2 cellular contexts compared by ENCODE assay signal in genomic region chr1:109650609-109651008, GRCh38.
TF ChIP-seq lines count a peak whose summit lies in the region.

No MANE protein-coding gene starts in this region.

TF ChIP-seq in IMR-90, 13 proteins besides CTCF, POLR2A, EP300 and RAD21:
- no peak for TF ChIP-seq BHLHE40 (IDR thresholded peaks at IDR 0.05; ENCODE audit: low read depth, low read length)
- TF ChIP-seq FOS (IDR thresholded peaks at IDR 0.05; ENCODE audit: low read depth, low read length), result no peak

TF ChIP-seq in K562, 482 proteins besides CTCF, POLR2A, EP300 and RAD21:
- no peak for TF ChIP-seq ZNF354B (CRISPR knock-in tag; IDR thresholded peaks at IDR 0.05)
- TF ChIP-seq RBM25 (IDR thresholded peaks at IDR 0.05; ENCODE audit: low read depth, low read length, severe bottlenecking), result no peak
- TF ChIP-seq HOXB6 (CRISPR knock-in tag; IDR thresholded peaks at IDR 0.05; ENCODE audit: borderline replicate concordance), result no peak
- no peak for TF ChIP-seq ZNF239 (CRISPR knock-in tag; IDR thresholded peaks at IDR 0.05)
- no peak for TF ChIP-seq E2F6 (IDR thresholded peaks at IDR 0.05; ENCODE audit: borderline replicate concordance in 1 of 2, extremely low read depth in 1 of 2, insufficient read depth in 1 of 2, insufficient read length in 1 of 2, low read depth in 1 of 2, low read length in 1 of 2, poor library complexity in 1 of 2, severe bottlenecking in 1 of 2)
- TF ChIP-seq, protein P1, sequence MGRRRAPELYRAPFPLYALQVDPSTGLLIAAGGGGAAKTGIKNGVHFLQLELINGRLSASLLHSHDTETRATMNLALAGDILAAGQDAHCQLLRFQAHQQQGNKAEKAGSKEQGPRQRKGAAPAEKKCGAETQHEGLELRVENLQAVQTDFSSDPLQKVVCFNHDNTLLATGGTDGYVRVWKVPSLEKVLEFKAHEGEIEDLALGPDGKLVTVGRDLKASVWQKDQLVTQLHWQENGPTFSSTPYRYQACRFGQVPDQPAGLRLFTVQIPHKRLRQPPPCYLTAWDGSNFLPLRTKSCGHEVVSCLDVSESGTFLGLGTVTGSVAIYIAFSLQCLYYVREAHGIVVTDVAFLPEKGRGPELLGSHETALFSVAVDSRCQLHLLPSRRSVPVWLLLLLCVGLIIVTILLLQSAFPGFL (CRISPR knock-in tag; IDR thresholded peaks at IDR 0.05), result no peak
- TF ChIP-seq FOSL1 (tag; conservative IDR thresholded peaks at IDR 0.05), result no peak
- TF ChIP-seq GMEB1 (CRISPR knock-in tag; IDR thresholded peaks at IDR 0.05), result no peak
- TF ChIP-seq, protein P2, sequence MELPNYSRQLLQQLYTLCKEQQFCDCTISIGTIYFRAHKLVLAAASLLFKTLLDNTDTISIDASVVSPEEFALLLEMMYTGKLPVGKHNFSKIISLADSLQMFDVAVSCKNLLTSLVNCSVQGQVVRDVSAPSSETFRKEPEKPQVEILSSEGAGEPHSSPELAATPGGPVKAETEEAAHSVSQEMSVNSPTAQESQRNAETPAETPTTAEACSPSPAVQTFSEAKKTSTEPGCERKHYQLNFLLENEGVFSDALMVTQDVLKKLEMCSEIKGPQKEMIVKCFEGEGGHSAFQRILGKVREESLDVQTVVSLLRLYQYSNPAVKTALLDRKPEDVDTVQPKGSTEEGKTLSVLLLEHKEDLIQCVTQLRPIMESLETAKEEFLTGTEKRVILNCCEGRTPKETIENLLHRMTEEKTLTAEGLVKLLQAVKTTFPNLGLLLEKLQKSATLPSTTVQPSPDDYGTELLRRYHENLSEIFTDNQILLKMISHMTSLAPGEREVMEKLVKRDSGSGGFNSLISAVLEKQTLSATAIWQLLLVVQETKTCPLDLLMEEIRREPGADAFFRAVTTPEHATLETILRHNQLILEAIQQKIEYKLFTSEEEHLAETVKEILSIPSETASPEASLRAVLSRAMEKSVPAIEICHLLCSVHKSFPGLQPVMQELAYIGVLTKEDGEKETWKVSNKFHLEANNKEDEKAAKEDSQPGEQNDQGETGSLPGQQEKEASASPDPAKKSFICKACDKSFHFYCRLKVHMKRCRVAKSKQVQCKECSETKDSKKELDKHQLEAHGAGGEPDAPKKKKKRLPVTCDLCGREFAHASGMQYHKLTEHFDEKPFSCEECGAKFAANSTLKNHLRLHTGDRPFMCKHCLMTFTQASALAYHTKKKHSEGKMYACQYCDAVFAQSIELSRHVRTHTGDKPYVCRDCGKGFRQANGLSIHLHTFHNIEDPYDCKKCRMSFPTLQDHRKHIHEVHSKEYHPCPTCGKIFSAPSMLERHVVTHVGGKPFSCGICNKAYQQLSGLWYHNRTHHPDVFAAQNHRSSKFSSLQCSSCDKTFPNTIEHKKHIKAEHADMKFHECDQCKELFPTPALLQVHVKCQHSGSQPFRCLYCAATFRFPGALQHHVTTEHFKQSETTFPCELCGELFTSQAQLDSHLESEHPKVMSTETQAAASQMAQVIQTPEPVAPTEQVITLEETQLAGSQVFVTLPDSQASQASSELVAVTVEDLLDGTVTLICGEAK (IDR thresholded peaks at IDR 0.05), result no peak
- TF ChIP-seq, protein P2 (CRISPR knock-in tag; IDR thresholded peaks at IDR 0.05), result no peak
- TF ChIP-seq PML (IDR thresholded peaks at IDR 0.05; ENCODE audit: low read length), result no peak
- no peak for TF ChIP-seq NR2C1 (IDR thresholded peaks at IDR 0.05)
- no peak for TF ChIP-seq NR2C1 (tag; IDR thresholded peaks at IDR 0.05)
- no peak for TF ChIP-seq ZBTB8A (IDR thresholded peaks at IDR 0.05; ENCODE audit: partially characterized antibody)
- no peak for TF ChIP-seq ZNF175 (CRISPR knock-in tag; IDR thresholded peaks at IDR 0.05; ENCODE audit: low read depth)
- TF ChIP-seq, protein P3, sequence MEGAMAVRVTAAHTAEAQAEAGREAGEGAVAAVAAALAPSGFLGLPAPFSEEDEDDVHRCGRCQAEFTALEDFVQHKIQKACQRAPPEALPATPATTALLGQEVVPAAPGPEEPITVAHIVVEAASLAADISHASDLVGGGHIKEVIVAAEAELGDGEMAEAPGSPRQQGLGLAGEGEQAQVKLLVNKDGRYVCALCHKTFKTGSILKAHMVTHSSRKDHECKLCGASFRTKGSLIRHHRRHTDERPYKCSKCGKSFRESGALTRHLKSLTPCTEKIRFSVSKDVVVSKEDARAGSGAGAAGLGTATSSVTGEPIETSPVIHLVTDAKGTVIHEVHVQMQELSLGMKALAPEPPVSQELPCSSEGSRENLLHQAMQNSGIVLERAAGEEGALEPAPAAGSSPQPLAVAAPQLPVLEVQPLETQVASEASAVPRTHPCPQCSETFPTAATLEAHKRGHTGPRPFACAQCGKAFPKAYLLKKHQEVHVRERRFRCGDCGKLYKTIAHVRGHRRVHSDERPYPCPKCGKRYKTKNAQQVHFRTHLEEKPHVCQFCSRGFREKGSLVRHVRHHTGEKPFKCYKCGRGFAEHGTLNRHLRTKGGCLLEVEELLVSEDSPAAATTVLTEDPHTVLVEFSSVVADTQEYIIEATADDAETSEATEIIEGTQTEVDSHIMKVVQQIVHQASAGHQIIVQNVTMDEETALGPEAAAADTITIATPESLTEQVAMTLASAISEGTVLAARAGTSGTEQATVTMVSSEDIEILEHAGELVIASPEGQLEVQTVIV (CRISPR knock-in tag; IDR thresholded peaks at IDR 0.05; ENCODE audit: borderline replicate concordance), result no peak
- no peak for TF ChIP-seq ZNF695 (CRISPR knock-in tag; IDR thresholded peaks at IDR 0.05)
- TF ChIP-seq SRSF9 (IDR thresholded peaks at IDR 0.05; ENCODE audit: borderline replicate concordance, low read depth, low read length), result no peak
- TF ChIP-seq HDAC6 (IDR thresholded peaks at IDR 0.05; ENCODE audit: low read depth, low read length), result no peak
